Comparison of ENCODE assay signal across 18 cellular contexts in the genomic region with DNA sequence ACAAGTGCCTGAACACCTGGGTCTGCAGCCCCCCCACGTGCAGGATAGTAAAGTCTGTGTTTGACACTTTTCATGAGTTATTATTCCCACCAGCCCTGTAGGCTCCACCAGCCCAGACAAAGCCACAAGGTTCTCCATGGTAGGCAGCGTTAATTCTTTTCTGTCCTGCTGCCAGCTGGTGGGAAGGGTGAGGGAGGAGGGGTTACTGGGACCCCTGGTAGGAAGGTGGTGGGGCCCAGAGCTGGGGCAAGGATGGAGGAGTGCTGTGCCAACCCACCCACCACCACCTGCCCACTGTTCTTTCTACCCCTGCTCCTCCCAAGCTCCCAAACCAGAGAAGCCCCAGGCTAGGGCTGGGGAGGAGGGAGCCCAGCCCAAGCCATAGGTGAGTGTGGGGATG. TPM values are rescaled to one million over a fixed set of nuclear protein-coding genes. Genes with fewer than 3 reads are reported as not detected.
DNase-seq lines count a peak whose midpoint lies in the region; ATAC-seq and TF ChIP-seq lines count a peak whose summit lies in the region.
"Had no signal": no experiment of that assay in that cellular context is flagged by ENCODE, and none has a peak within 500 bp of the region (broad histone marks: within the 10 kb centered on the region; RNA-seq: fewer than 3 reads in every experiment).

No MANE protein-coding gene starts in this region.

- intact Hi-C loops in Right ventricle myocardium inferior (cut with DNase I), result no loop called here
- intact Hi-C loops in colonic mucosa (cut with DNase I), result no loop called here

- H3K27me3 ChIP-seq in right atrium auricular region (no peaks in the 10 kb centered on the region), mesendoderm (ENCODE audit: insufficient read depth, low read length, poor library complexity) (no peaks in the 10 kb centered on the region), osteoblast (ENCODE audit: insufficient read depth, low read length) (peaks cover 11% of the 10 kb centered on the region), colonic mucosa (no peaks in the 10 kb centered on the region)
- H3K27me3 ChIP-seq: BLaER1 had no signal

- H3K4ac ChIP-seq in mesendoderm (ENCODE audit: low read depth, low read length), result peak overlapping the region; percentile 29

- no CpG with 5 or more reads among the region's 2 CpGs for WGBS in mesendoderm (ENCODE audit: extremely low coverage, insufficient coverage, low lambda C conversion rate)

- no peaks in the 10 kb centered on the region for H4K20me1 ChIP-seq in osteoblast (ENCODE audit: insufficient read depth, low read length)
- H4K20me1 ChIP-seq: BLaER1 had no signal

- no peaks in the 10 kb centered on the region for H3K36me3 ChIP-seq in right atrium auricular region
- H3K36me3 ChIP-seq in HEK293 (ENCODE audit: control insufficient read depth in 2 of 2, insufficient read depth in 1 of 2, low read length in 2 of 2), result no peaks in the 10 kb centered on the region
- H3K36me3 ChIP-seq in mesendoderm (ENCODE audit: control insufficient read depth, insufficient read depth, low read length), result no peaks in the 10 kb centered on the region
- H3K36me3 ChIP-seq in osteoblast (ENCODE audit: insufficient read depth, low read length), result no peaks in the 10 kb centered on the region
- H3K36me3 ChIP-seq in colonic mucosa, result no peaks in the 10 kb centered on the region
- H3K36me3 ChIP-seq: BLaER1 had no signal

- H3K23ac ChIP-seq in mesendoderm (ENCODE audit: low read length), result no peak overlapping the region

- H2BK120ac ChIP-seq in mesendoderm (ENCODE audit: low read depth, low read length), result no peak overlapping the region

- H3K9me3 ChIP-seq in right atrium auricular region, result no peaks in the 10 kb centered on the region
- H3K9me3 ChIP-seq in HEK293 (ENCODE audit: control insufficient read depth, insufficient read depth, low read depth, low read length), result no peaks in the 10 kb centered on the region
- no peaks in the 10 kb centered on the region for H3K9me3 ChIP-seq in osteoblast (ENCODE audit: low read depth, low read length)
- H3K9me3 ChIP-seq in colonic mucosa, result no peaks in the 10 kb centered on the region
- H3K9me3 ChIP-seq: BLaER1 had no signal

- H3K56ac ChIP-seq in mesendoderm (ENCODE audit: low read length), result no peak overlapping the region

- H2AFZ ChIP-seq in osteoblast (ENCODE audit: low read length), result no peak overlapping the region
- H2AFZ ChIP-seq: GM23338 had no signal

- no peak overlapping the region for H4K5ac ChIP-seq in mesendoderm (ENCODE audit: low read length)

- peak overlapping the region; percentile 71 for H2AK5ac ChIP-seq in mesendoderm (ENCODE audit: low read length)

- CTCF ChIA-PET in HEK293 (lab: Yijun Ruan, JAX), result interaction anchor here (2.1 kb wide), 1 partner anchor 14 kb away, joined by 7 read pairs; no protein-coding TSS in a partner anchor

- H3K27ac ChIP-seq in right atrium auricular region (no peak overlapping the region), HEK293 (ENCODE audit: extremely low read depth, low read depth, low read length) (no peak overlapping the region), mesendoderm (ENCODE audit: low read depth, low read length) (no peak overlapping the region), osteoblast (ENCODE audit: low read depth, low read length) (no peak overlapping the region), colonic mucosa (no peak overlapping the region)
- H3K27ac ChIP-seq: BLaER1 had no signal

- no peak overlapping the region for H3K4me3 ChIP-seq in right atrium auricular region
- no peak overlapping the region for H3K4me3 ChIP-seq in HEK293 (ENCODE audit: low read depth, low read length)
- H3K4me3 ChIP-seq in mesendoderm (ENCODE audit: low read length), result no peak overlapping the region
- no peak overlapping the region for H3K4me3 ChIP-seq in osteoblast (ENCODE audit: insufficient read depth, low read length)
- no peak overlapping the region for H3K4me3 ChIP-seq in colonic mucosa
- H3K4me3 ChIP-seq: BLaER1, GM23338 had no signal

- no peak for TF ChIP-seq CTCF in right atrium auricular region (IDR thresholded peaks at IDR 0.05)
- no peak for TF ChIP-seq CTCF in HEK293 (tag by site-specific recombination; IDR thresholded peaks at IDR 0.05)
- no peak for TF ChIP-seq CTCF in osteoblast (IDR thresholded peaks at IDR 0.05; ENCODE audit: extremely low read depth, low read depth, low read length)
- TF ChIP-seq CTCF in colonic mucosa (IDR thresholded peaks at IDR 0.05), result no peak

- H3K4me2 ChIP-seq in mesendoderm (ENCODE audit: low read length) (no peak overlapping the region), osteoblast (ENCODE audit: insufficient read depth, low read length) (no peak overlapping the region)
- H3K4me2 ChIP-seq: BLaER1, GM23338 had no signal

- no peak overlapping the region for H2BK15ac ChIP-seq in mesendoderm (replicated peaks; ENCODE audit: low read depth)

- POLR2A ChIA-PET in HEK293 (lab: Yijun Ruan, JAX), result interaction anchor here (1.2 kb wide), 1 partner anchor 11 kb away, joined by 4 read pairs; no protein-coding TSS in a partner anchor

- ATAC-seq in Right ventricle myocardium inferior, result no peak
- ATAC-seq: GM23338, HCT116 had no signal

- H3K18ac ChIP-seq in mesendoderm (ENCODE audit: low read length), result no peak overlapping the region

- peaks cover 0 to 13% of the 10 kb centered on the region in 2 donors for H3K4me1 ChIP-seq in right atrium auricular region
- H3K4me1 ChIP-seq in HEK293 (ENCODE audit: control insufficient read depth, insufficient read depth, low read length), result peaks cover under 1% of the 10 kb centered on the region; the same call in 1 of the 2 replicates
- H3K4me1 ChIP-seq in mesendoderm (ENCODE audit: control insufficient read depth, low read depth, low read length), result peaks cover 19% of the 10 kb centered on the region
- peaks cover 5% of the 10 kb centered on the region for H3K4me1 ChIP-seq in osteoblast (ENCODE audit: insufficient read depth, low read length)
- no peaks in the 10 kb centered on the region for H3K4me1 ChIP-seq in colonic mucosa

- H3K79me2 ChIP-seq in mesendoderm (ENCODE audit: control insufficient read depth, insufficient read depth, low read length) (no peaks in the 10 kb centered on the region), osteoblast (ENCODE audit: insufficient read depth, low read length) (no peaks in the 10 kb centered on the region)

- no peak overlapping the region for H4K8ac ChIP-seq in mesendoderm (ENCODE audit: low read depth, low read length)

- DNase-seq in Right ventricle myocardium inferior (ENCODE audit: missing footprints) (peak; percentile 8), right atrium auricular region (ENCODE audit: low spot score) (no peak), mesendoderm (no peak), osteoblast (ENCODE audit: insufficient read length, low spot score, missing footprints) (peak; percentile 58), colonic mucosa (no peak), NCI-H69 (lab: John Stamatoyannopoulos, UW) (no peak)
- DNase-seq: 8988T; Calu3; CD4-positive, alpha-beta memory T cell; DMS79 treated with DMSO at 0.1 percent for 48 hours; GF-D8 had no signal

- no peak overlapping the region for H2BK5ac ChIP-seq in mesendoderm (ENCODE audit: low read length)

- H3K9ac ChIP-seq in mesendoderm (ENCODE audit: low read length) (no peak overlapping the region), colonic mucosa (ENCODE audit: low read depth in 2 of 2, low read length in 2 of 2) (no peak overlapping the region)
- H3K9ac ChIP-seq: BLaER1 had no signal

- no peaks in the 10 kb centered on the region for H3K79me1 ChIP-seq in mesendoderm (ENCODE audit: low read length)

TF ChIP-seq in HEK293, 187 proteins besides CTCF, POLR2A, EP300 and RAD21:
- TF ChIP-seq ZIC2 (tag by site-specific recombination; IDR thresholded peaks at IDR 0.05), result peak; percentile 58
- TF ChIP-seq SCRT1 (tag by site-specific recombination; IDR thresholded peaks at IDR 0.05; ENCODE audit: borderline replicate concordance), result no peak
- no peak for TF ChIP-seq ZNF544 (tag by site-specific recombination; IDR thresholded peaks at IDR 0.05)
- peak; percentile 61 for TF ChIP-seq ZFHX2 (tag by site-specific recombination; conservative IDR thresholded peaks at IDR 0.05)
- TF ChIP-seq EGR2 (tag by site-specific recombination; IDR thresholded peaks at IDR 0.05; ENCODE audit: low read depth), result peak; percentile 52; the same call in 1 of the 2 replicates

RNA-seq across cellular contexts. Expression of a gene that starts 20.8 kb away (rescaled TPM):
- total RNA-seq in Right ventricle myocardium inferior (12.3 TPM), right atrium auricular region (10 to 100 TPM in 1 of 2 donors, 1 to 10 TPM in 1; 6.3 to 18.7 TPM), osteoblast (5.1 and 16.5 TPM in 2 replicates), colonic mucosa (10 to 100 TPM; 14.7 to 24.0 TPM)
- 24.7 TPM for polyA plus RNA-seq in mesendoderm (2013, experiment 1 of 2)
- polyA plus RNA-seq in mesendoderm (2013, experiment 2 of 2), result 23.0 TPM
- total RNA-seq: CD4-positive, alpha-beta memory T cell had no signal
- polyA plus RNA-seq: CD14-positive monocyte; CD4-positive, alpha-beta memory T cell had no signal

RNA-seq across cellular contexts. Expression of a gene that starts 45.6 kb away (rescaled TPM):
- 66.5 TPM for total RNA-seq in Right ventricle myocardium inferior
- 10 to 100 TPM; 58.7 to 75.8 TPM for total RNA-seq in right atrium auricular region
- 49.1 TPM for polyA plus RNA-seq in mesendoderm (2013, experiment 1 of 2)
- polyA plus RNA-seq in mesendoderm (2013, experiment 2 of 2), result 46.8 TPM
- 148 and 150 TPM in 2 replicates for total RNA-seq in osteoblast
- total RNA-seq in colonic mucosa, result 100 to 1,000 TPM; 104 to 114 TPM

RNA-seq across cellular contexts. Expression of a gene that starts 57.0 kb away (rescaled TPM):
- total RNA-seq in Right ventricle myocardium inferior (not detected), right atrium auricular region (not detected), osteoblast (not detected in 2 replicates), colonic mucosa (not detected)
- 0.04 TPM for polyA plus RNA-seq in mesendoderm (2013, experiment 1 of 2)
- polyA plus RNA-seq in mesendoderm (2013, experiment 2 of 2), result 0.01 TPM
- total RNA-seq: A673; Calu3; CD4-positive, alpha-beta memory T cell; GM23338 had no signal
- polyA plus RNA-seq: AG04450; CD14-positive monocyte; CD4-positive, alpha-beta memory T cell; GM23338 had no signal

Comparison
In these comparisons a context has a peak if more than half of its experiments do, and no peak if none do; other contexts are left out.
1. DNase-seq: peak in Right ventricle myocardium inferior (single experiment) and osteoblast (single experiment); none in right atrium auricular region (single experiment), mesendoderm (single experiment), colonic mucosa (single experiment) and NCI-H69 (single experiment).